ENCODE assay signal across 1 cellular context in the genomic region with DNA sequence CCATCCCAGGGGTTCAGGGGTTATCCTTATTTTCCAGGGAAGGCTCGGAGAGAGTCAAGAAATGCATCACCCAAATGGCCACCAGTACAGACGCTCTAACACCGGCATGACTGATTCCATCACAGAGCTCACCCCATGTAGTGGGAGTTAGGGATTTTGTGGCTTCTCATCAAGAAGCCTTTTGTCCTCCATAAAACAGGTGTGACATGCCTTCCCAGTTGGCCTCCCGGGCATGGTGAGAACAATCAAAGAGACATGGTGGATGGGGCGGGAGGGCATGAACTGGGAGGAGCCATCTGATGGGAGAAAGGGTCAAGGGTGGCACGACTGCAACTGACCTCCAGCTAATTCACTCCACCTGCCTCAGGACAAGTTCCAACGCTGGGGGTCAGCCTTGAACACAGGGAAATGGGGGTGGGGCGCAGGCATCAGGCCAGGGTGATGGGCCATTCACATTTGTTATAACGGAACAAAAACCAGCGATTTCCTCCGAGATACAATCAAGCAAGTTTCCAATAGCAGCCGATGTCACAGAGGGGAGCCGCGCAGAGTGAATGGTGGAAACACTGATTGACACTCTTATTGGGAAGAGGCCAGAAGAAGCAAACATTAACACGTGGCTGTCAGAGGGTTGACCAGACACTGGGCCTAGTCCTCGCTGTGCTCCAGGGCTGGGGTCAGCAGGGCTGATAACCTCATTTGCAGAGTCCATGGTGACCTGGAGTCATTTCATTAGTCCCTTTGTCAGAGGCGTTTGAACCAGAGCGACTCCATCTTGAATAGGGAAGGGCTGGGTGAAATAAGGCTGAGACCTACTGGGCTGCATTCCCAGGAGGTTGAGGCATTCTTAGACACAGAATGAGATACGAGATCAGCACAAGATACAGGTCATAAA.
TF ChIP-seq lines count a peak whose summit lies in the region.

No MANE protein-coding gene starts in this region.

TF ChIP-seq in IMR-90, 13 proteins besides CTCF, POLR2A, EP300 and RAD21 (continued from another document):
- TF ChIP-seq MAFK (IDR thresholded peaks at IDR 0.05; ENCODE audit: low read depth, low read length) (no peak), FOS (IDR thresholded peaks at IDR 0.05; ENCODE audit: low read depth, low read length) (no peak), NFE2L2 (IDR thresholded peaks at IDR 0.05; ENCODE audit: low read depth, low read length) (no peak), MAZ (IDR thresholded peaks at IDR 0.05; ENCODE audit: borderline replicate concordance, low read depth, low read length) (no peak)
